ENCODE assay signal across 9 cellular contexts in the genomic region with DNA sequence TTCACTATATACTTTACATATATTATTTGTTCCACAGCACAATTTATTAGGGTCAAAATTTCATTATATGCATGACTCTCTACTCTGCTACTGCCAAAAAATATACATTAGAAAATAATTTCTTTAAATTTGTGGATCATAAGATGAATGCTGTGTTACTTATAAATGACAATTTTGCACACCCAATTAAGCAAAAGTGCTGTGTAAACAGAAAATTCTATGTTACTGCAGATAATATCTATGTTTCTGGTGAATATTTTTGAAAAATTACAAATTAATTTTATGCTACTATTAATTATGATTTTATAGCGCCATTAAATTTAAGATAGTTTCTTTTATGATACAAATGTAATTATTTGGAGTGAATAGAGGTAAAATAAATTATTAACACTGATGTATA. TPM values are rescaled to one million over a fixed set of nuclear protein-coding genes. Genes with fewer than 3 reads are reported as not detected.
"Had no signal": no experiment of that assay in that cellular context is flagged by ENCODE, and none has a peak within 500 bp of the region (broad histone marks: within the 10 kb centered on the region; RNA-seq: fewer than 3 reads in every experiment).

No MANE protein-coding gene starts in this region.

- H3K27ac Mint-ChIP-seq: GM23338, H9 had no signal

- H3K4me3 ChIP-seq: GM23338 had no signal

- FAIRE-seq: H1, H54, HTR-8/SVneo had no signal

- H3K9me3 Mint-ChIP-seq: H9 had no signal

- ATAC-seq: GM23338 had no signal

- H3K9ac ChIP-seq: KMS-11 had no signal

- H3K4me2 ChIP-seq: GM23338, KMS-11 had no signal

- H3K27ac ChIP-seq: KMS-11 had no signal

- H2AFZ ChIP-seq: GM23338 had no signal

- H3K4me3 Mint-ChIP-seq: GM23338, H9 had no signal

- DNase-seq: H9, HCEC 1CT, KBM-7 had no signal

- H3K4me1 Mint-ChIP-seq: GM23338, H9 had no signal

RNA-seq across cellular contexts. Expression of a gene that starts 59.8 kb away (rescaled TPM):
- total RNA-seq: GM23338, H1, H9, HT-29 had no signal
- polyA plus RNA-seq: GM23338, H1 had no signal
